1 cellular context compared by ENCODE assay signal in the genomic region with DNA sequence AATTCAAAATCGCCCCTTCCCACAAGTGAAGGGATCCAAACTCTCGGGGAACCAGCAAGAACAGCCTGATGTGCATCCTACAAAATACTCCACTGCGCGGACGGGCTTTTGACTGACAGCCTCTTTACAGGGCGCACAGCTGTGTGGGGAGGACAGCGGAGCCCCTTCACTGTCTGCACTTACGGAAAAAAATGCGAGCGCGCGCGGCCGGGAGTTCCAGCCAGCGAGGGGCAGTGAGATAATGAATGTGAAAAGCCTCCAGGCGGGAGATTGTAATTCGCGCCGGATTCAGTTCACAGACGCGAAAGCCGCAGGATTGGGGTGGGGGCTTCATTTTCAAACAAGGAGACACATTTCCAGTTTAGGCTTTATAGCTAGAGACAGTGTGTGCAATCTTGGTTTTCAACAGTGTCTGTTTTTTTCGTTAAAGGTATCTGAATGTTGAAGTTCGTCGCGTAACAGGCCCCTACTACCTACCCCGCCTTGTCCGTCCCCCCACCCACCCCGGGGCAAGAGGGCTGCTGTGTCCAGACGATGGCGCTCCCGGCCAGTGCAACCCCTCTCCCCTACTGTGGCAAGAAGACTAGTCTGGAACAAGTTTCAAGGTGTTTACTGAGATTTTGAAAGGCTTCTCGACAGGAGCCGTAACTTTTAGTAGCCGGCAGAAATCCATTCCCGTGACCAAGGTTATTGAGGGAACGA.
TF ChIP-seq lines count a peak whose summit lies in the region.

No MANE protein-coding gene starts in this region.

TF ChIP-seq in K562, 482 proteins besides CTCF, POLR2A, EP300 and RAD21 (continued from another document):
- TF ChIP-seq MCM7 (IDR thresholded peaks at IDR 0.05) (no peak), BMI1 (IDR thresholded peaks at IDR 0.05; ENCODE audit: low read length) (no peak), PCBP1 (IDR thresholded peaks at IDR 0.05; ENCODE audit: low read depth, low read length, poor library complexity, severe bottlenecking) (no peak)
